In genomic region chr1:93807301-93807930, GRCh38 we compare ENCODE assay signal across 23 cellular contexts.
"Had no signal": no experiment of that assay in that cellular context is flagged by ENCODE, and none has a peak within 500 bp of the region (broad histone marks: within the 10 kb centered on the region; RNA-seq: fewer than 3 reads in every experiment).

No MANE protein-coding gene starts in this region.

- H3K9me3 Mint-ChIP-seq: activated naive CD4-positive, alpha-beta T cell treated with anti-CD3 and anti-CD28 coated beads, Interleukin-2, amount 10 ng/mL, durations not matched to agents 7 days and 5 days; stimulated activated effector memory CD8-positive, alpha-beta T cell treated with anti-CD3 and anti-CD28 coated beads, Interleukin-12 subunit alpha, Interleukin-12 subunit beta, amount 100 ng/mL, for 72 hours had no signal

- H3K27me3 Mint-ChIP-seq: memory B cell; stimulated activated naive CD8-positive, alpha-beta T cell treated with anti-CD3 and anti-CD28 coated beads, Interleukin-15, amount 100 ng/mL, for 72 hours had no signal

- ATAC-seq: activated T-cell treated with anti-CD3 and anti-CD28 coated beads, Interleukin-2, amount 50 U/mL, for 72 hours; esophagus mucosa; gastrocnemius medialis; heart left ventricle; left cardiac atrium; right lobe of liver; stimulated activated effector memory CD8-positive, alpha-beta T cell treated with anti-CD3 and anti-CD28 coated beads, Interleukin-12 subunit alpha, Interleukin-12 subunit beta, amount 100 ng/mL, for 72 hours; stimulated activated naive CD8-positive, alpha-beta T cell treated with anti-CD3 and anti-CD28 coated beads, Interleukin-15, amount 100 ng/mL, for 72 hours; T-helper 17 cell had no signal

- H3K4me3 Mint-ChIP-seq: activated naive CD4-positive, alpha-beta T cell treated with anti-CD3 and anti-CD28 coated beads, Interleukin-2, amount 10 ng/mL, durations not matched to agents 7 days and 5 days; activated T-cell treated with anti-CD3 and anti-CD28 coated beads, Interleukin-2, amount 50 U/mL, for 72 hours; brain; memory B cell; nephron; stimulated activated effector memory CD8-positive, alpha-beta T cell treated with anti-CD3 and anti-CD28 coated beads, Interleukin-12 subunit alpha, Interleukin-12 subunit beta, amount 100 ng/mL, for 72 hours; stimulated activated naive CD8-positive, alpha-beta T cell treated with anti-CD3 and anti-CD28 coated beads, Interleukin-15, amount 100 ng/mL, for 72 hours; T-helper 17 cell had no signal

- DNase-seq: activated CD4-positive, alpha-beta T cell treated with anti-CD3 and anti-CD28 coated beads for 4 hours; activated CD4-positive, alpha-beta T cell treated with anti-CD3 and anti-CD28 coated beads, Interleukin-2, amount 50 U/mL, for 48 hours; activated CD4-positive, CD25-positive, alpha-beta regulatory T cell; activated effector memory CD4-positive, alpha-beta T cell treated with Interleukin-2 at 50 U/mL for 16 hours; activated naive CD4-positive, alpha-beta T cell treated with anti-CD3 and anti-CD28 coated beads, Interleukin-2, amount 10 ng/mL, durations not matched to agents 7 days and 5 days; activated T-cell treated with anti-CD3 and anti-CD28 coated beads, Interleukin-2, amount 50 U/mL, for 72 hours; effector CD8-positive, alpha-beta T cell; gastrocnemius medialis; heart left ventricle; islet precursor cell; left cardiac atrium; posterior cingulate gyrus; right lobe of liver; stimulated activated CD4-positive, alpha-beta T cell treated with anti-CD3 and anti-CD28 coated beads, Interleukin-1b, Interleukin-23, amount 100 ng/mL, for 48 hours; stimulated activated naive CD8-positive, alpha-beta T cell treated with anti-CD3 and anti-CD28 coated beads, Interleukin-15, amount 100 ng/mL, for 72 hours; T-helper 17 cell; tibial artery had no signal

- H3K4me1 ChIP-seq: right lobe of liver had no signal

- H3K4me3 ChIP-seq: gastrocnemius medialis, heart left ventricle, right lobe of liver, skin epidermis, tibial artery had no signal

- H3K4me1 Mint-ChIP-seq: activated naive CD4-positive, alpha-beta T cell treated with anti-CD3 and anti-CD28 coated beads, Interleukin-2, amount 10 ng/mL, durations not matched to agents 7 days and 5 days; brain; memory B cell; stimulated activated effector memory CD8-positive, alpha-beta T cell treated with anti-CD3 and anti-CD28 coated beads, Interleukin-12 subunit alpha, Interleukin-12 subunit beta, amount 100 ng/mL, for 72 hours; stimulated activated naive CD8-positive, alpha-beta T cell treated with anti-CD3 and anti-CD28 coated beads, Interleukin-15, amount 100 ng/mL, for 72 hours; T-helper 17 cell had no signal

- H3K9me3 ChIP-seq: gastrocnemius medialis, right lobe of liver, tibial artery had no signal

- H3K36me3 Mint-ChIP-seq: activated naive CD4-positive, alpha-beta T cell treated with anti-CD3 and anti-CD28 coated beads, Interleukin-2, amount 10 ng/mL, durations not matched to agents 7 days and 5 days; stimulated activated effector memory CD8-positive, alpha-beta T cell treated with anti-CD3 and anti-CD28 coated beads, Interleukin-12 subunit alpha, Interleukin-12 subunit beta, amount 100 ng/mL, for 72 hours had no signal

- H3K27ac ChIP-seq: gastrocnemius medialis, heart left ventricle, right lobe of liver, skin epidermis, tibial artery had no signal

- H3K36me3 ChIP-seq: gastrocnemius medialis, heart left ventricle, right lobe of liver, tibial artery had no signal

- H3K27ac Mint-ChIP-seq: activated naive CD4-positive, alpha-beta T cell treated with anti-CD3 and anti-CD28 coated beads, Interleukin-2, amount 10 ng/mL, durations not matched to agents 7 days and 5 days; activated T-cell treated with anti-CD3 and anti-CD28 coated beads, Interleukin-2, amount 50 U/mL, for 72 hours; brain; memory B cell; nephron; stimulated activated effector memory CD8-positive, alpha-beta T cell treated with anti-CD3 and anti-CD28 coated beads, Interleukin-12 subunit alpha, Interleukin-12 subunit beta, amount 100 ng/mL, for 72 hours; stimulated activated naive CD8-positive, alpha-beta T cell treated with anti-CD3 and anti-CD28 coated beads, Interleukin-15, amount 100 ng/mL, for 72 hours; T-helper 17 cell had no signal

- H3K27me3 ChIP-seq: gastrocnemius medialis, heart left ventricle, right lobe of liver, tibial artery had no signal
